Comparison of ENCODE assay signal across 1 cellular context in the genomic region with DNA sequence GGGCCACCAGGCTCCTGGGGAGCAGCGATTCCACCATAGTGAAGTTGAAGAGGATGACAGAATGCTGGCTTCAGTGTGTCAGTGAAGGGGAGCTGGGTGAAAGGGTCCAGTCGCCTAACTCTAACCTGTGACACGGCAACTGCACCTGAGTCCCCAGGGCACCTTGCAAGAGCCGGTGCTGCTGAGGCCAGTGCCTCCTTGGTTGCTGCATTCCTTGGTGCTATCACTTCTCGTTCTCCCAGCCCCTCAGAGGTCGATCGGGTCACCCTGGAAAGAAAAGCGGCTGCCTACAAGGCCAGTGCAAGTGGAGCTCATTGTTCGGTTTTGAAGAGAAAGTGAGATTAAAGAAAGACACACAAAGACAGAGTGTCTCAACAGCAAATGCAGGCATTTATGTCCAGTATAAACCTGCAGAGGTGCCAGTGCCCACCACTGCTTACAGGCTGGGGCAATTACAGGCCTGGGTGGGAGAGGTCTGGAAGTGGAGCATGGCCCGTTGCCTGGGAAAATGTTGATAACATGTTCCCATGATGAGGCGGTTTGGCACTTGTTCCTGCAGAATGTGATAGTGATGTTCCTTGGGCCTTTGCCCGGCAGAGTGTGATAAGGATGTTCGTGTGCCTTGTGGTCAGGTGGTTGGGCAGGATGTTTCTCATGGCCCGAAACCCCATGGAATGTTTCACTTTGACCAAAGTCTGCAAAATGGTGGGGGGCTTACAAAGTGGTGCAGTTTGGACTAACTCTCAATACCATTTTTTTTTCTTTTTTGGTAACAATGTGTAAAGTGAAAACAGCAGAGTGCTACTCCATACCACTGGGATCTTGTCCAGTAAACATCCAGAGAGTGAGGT.
A peak's percentile ranks its signal among the peaks of the same experiment; 100 is the strongest.
TF ChIP-seq lines count a peak whose summit lies in the region.

No MANE protein-coding gene starts in this region.

TF ChIP-seq in K562, 482 proteins besides CTCF, POLR2A, EP300 and RAD21 (continued from another document and continues in another):
- TF ChIP-seq ZNF184 (CRISPR knock-in tag; IDR thresholded peaks at IDR 0.05) (no peak), BMI1 (IDR thresholded peaks at IDR 0.05; ENCODE audit: low read length) (no peak), USF1 (CRISPR knock-in tag; IDR thresholded peaks at IDR 0.05) (0 out of 2 replicates have a peak, but pooled peaks have one; percentile 32), ZKSCAN8 (CRISPR knock-in tag; IDR thresholded peaks at IDR 0.05) (no peak), ZBTB26 (CRISPR knock-in tag; IDR thresholded peaks at IDR 0.05) (peak; percentile 57; the same call in 1 of the 2 replicates), USF2 (CRISPR knock-in tag; IDR thresholded peaks at IDR 0.05) (no peak), ZC3H8 (IDR thresholded peaks at IDR 0.05) (no peak), IRF2 (CRISPR knock-in tag; IDR thresholded peaks at IDR 0.05) (no peak), TRIM24 (IDR thresholded peaks at IDR 0.05) (peak; percentile 94), MXI1 (IDR thresholded peaks at IDR 0.05; ENCODE audit: low read depth, low read length) (no peak), CBFA2T2 (conservative IDR thresholded peaks at IDR 0.05) (peak; percentile 97), TCF3 (CRISPR knock-in tag; IDR thresholded peaks at IDR 0.05) (peak; percentile 99), CXXC5 (CRISPR knock-in tag; IDR thresholded peaks at IDR 0.05) (peak; percentile 85), ZNF143 (CRISPR knock-in tag; IDR thresholded peaks at IDR 0.05) (no peak), ZNF561 (CRISPR knock-in tag; conservative IDR thresholded peaks at IDR 0.05) (no peak), ZBTB1 (CRISPR knock-in tag; IDR thresholded peaks at IDR 0.05; ENCODE audit: borderline replicate concordance, low read depth) (no peak), GABPB2 (CRISPR knock-in tag; conservative IDR thresholded peaks at IDR 0.05) (no peak), ZNF140 (CRISPR knock-in tag; IDR thresholded peaks at IDR 0.05) (no peak), ZNF512 (tag; IDR thresholded peaks at IDR 0.05) (no peak), ZC3H4 (CRISPR knock-in tag; IDR thresholded peaks at IDR 0.05; ENCODE audit: borderline replicate concordance) (no peak), BRCA1 (IDR thresholded peaks at IDR 0.05) (no peak), BRCA1 (CRISPR knock-in tag; IDR thresholded peaks at IDR 0.05) (no peak), FOXK1 (CRISPR knock-in tag; IDR thresholded peaks at IDR 0.05; ENCODE audit: borderline replicate concordance) (no peak), REST (CRISPR knock-in tag; IDR thresholded peaks at IDR 0.05; ENCODE audit: low read depth) (0 out of 2 replicates have a peak, but pooled peaks have one; percentile 44), U2AF1 (optimal IDR thresholded peaks at IDR 0.05; ENCODE audit: low read depth, low read length) (no peak), NFXL1 (CRISPR knock-in tag; IDR thresholded peaks at IDR 0.05) (no peak), IFI16 (CRISPR knock-in tag; IDR thresholded peaks at IDR 0.05) (0 out of 2 replicates have a peak, but pooled peaks have one; percentile 4), NONO (IDR thresholded peaks at IDR 0.05; ENCODE audit: low read depth in 2 of 2, low read length in 1 of 2) (peak in 1 of 2 experiments; percentile 56; a peak in 1 of 4 replicates), DACH1 (IDR thresholded peaks at IDR 0.05; ENCODE audit: partially characterized antibody) (no peak), EZH2 (IDR thresholded peaks at IDR 0.05; ENCODE audit: borderline replicate concordance, low read depth, low read length) (peak; percentile 40; the same call in 1 of the 2 replicates), MCM7 (IDR thresholded peaks at IDR 0.05) (no peak), ZBED1 (IDR thresholded peaks at IDR 0.05) (no peak), SAFB (IDR thresholded peaks at IDR 0.05; ENCODE audit: borderline replicate concordance, low read depth, low read length) (no peak), TAF15 (IDR thresholded peaks at IDR 0.05; ENCODE audit: low read depth, low read length) (no peak), GTF3C2 (IDR thresholded peaks at IDR 0.05; ENCODE audit: borderline replicate concordance, extremely low read depth, insufficient read length) (no peak), ZNF589 (CRISPR knock-in tag; IDR thresholded peaks at IDR 0.05; ENCODE audit: low read depth) (no peak; the same call in 1 of the 2 replicates), HMG20A (CRISPR knock-in tag; conservative IDR thresholded peaks at IDR 0.05) (no peak), HOXB6 (CRISPR knock-in tag; IDR thresholded peaks at IDR 0.05; ENCODE audit: borderline replicate concordance) (no peak), POLR3G (IDR thresholded peaks at IDR 0.05; ENCODE audit: extremely low read depth, insufficient read length, insufficient replicate concordance) (no peak), SMAD1 (IDR thresholded peaks at IDR 0.05; ENCODE audit: low read depth, low read length, partially characterized antibody) (peak; percentile 90), ETS1 (conservative IDR thresholded peaks at IDR 0.05; ENCODE audit: control insufficient read depth, low read depth, low read length) (0 out of 2 replicates have a peak, but pooled peaks have one; percentile 37)
- TF ChIP-seq, protein P1, sequence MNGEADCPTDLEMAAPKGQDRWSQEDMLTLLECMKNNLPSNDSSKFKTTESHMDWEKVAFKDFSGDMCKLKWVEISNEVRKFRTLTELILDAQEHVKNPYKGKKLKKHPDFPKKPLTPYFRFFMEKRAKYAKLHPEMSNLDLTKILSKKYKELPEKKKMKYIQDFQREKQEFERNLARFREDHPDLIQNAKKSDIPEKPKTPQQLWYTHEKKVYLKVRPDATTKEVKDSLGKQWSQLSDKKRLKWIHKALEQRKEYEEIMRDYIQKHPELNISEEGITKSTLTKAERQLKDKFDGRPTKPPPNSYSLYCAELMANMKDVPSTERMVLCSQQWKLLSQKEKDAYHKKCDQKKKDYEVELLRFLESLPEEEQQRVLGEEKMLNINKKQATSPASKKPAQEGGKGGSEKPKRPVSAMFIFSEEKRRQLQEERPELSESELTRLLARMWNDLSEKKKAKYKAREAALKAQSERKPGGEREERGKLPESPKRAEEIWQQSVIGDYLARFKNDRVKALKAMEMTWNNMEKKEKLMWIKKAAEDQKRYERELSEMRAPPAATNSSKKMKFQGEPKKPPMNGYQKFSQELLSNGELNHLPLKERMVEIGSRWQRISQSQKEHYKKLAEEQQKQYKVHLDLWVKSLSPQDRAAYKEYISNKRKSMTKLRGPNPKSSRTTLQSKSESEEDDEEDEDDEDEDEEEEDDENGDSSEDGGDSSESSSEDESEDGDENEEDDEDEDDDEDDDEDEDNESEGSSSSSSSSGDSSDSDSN (IDR thresholded peaks at IDR 0.05; ENCODE audit: borderline replicate concordance in 1 of 2, low read depth in 2 of 2, low read length in 2 of 2), result no peak
- TF ChIP-seq, protein P2, sequence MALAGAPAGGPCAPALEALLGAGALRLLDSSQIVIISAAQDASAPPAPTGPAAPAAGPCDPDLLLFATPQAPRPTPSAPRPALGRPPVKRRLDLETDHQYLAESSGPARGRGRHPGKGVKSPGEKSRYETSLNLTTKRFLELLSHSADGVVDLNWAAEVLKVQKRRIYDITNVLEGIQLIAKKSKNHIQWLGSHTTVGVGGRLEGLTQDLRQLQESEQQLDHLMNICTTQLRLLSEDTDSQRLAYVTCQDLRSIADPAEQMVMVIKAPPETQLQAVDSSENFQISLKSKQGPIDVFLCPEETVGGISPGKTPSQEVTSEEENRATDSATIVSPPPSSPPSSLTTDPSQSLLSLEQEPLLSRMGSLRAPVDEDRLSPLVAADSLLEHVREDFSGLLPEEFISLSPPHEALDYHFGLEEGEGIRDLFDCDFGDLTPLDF (CRISPR knock-in tag; IDR thresholded peaks at IDR 0.05), result no peak
- TF ChIP-seq, protein P3, sequence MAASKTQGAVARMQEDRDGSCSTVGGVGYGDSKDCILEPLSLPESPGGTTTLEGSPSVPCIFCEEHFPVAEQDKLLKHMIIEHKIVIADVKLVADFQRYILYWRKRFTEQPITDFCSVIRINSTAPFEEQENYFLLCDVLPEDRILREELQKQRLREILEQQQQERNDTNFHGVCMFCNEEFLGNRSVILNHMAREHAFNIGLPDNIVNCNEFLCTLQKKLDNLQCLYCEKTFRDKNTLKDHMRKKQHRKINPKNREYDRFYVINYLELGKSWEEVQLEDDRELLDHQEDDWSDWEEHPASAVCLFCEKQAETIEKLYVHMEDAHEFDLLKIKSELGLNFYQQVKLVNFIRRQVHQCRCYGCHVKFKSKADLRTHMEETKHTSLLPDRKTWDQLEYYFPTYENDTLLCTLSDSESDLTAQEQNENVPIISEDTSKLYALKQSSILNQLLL (CRISPR knock-in tag; IDR thresholded peaks at IDR 0.05; ENCODE audit: borderline replicate concordance), result no peak
